32 cellular contexts compared by ENCODE assay signal in the genomic region with DNA sequence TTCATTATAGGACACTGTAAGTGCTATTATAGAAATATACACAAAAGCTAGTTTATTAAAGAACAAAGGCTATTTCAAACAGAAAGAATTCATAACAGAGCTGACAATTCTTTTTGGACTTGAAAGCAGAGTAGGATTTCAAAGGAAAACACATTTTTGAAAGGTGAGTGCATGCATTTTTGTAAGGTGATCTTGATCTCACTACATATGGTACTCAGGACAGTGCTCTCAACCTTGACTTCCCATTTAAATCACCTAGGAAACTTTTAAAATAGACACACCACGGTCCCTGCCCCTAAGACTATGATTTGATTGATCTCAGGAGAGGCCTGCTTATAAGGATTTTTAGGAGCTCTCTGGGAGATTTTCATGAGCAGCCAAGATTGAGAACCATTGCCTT.
"Had no signal": no experiment of that assay in that cellular context is flagged by ENCODE, and none has a peak within 500 bp of the region (broad histone marks: within the 10 kb centered on the region; RNA-seq: fewer than 3 reads in every experiment).

No MANE protein-coding gene starts in this region.

- H3K9me3 ChIP-seq: MG63, Peyer's patch, SJSA1 had no signal

- H3K9me3 Mint-ChIP-seq: WTC11 had no signal

- H3K27ac ChIP-seq: brain microvascular endothelial cell, cardiac muscle cell, Peyer's patch, RWPE1, SJSA1 had no signal

- H3K27me3 Mint-ChIP-seq: activated naive CD8-positive, alpha-beta T cell; activated T-cell treated with anti-CD3 and anti-CD28 coated beads, Interleukin-2, amount 50 U/mL, for 24 hours; IgD-negative memory B cell had no signal

- H3K4me3 ChIP-seq: cardiac muscle cell, MG63, Peyer's patch, SJSA1 had no signal

- H3K36me3 Mint-ChIP-seq: activated naive CD8-positive, alpha-beta T cell; IgD-negative memory B cell; WTC11 had no signal

- H3K4me1 ChIP-seq: Peyer's patch, SJSA1 had no signal

- DNase-seq: activated CD4-positive, alpha-beta T cell treated with anti-CD3 and anti-CD28 coated beads for 48 hours; activated CD4-positive, alpha-beta T cell treated with anti-CD3 and anti-CD28 coated beads, Interleukin-2, amount 50 U/mL, for 4 hours; activated CD4-positive, CD25-positive, alpha-beta regulatory T cell treated with anti-CD3 and anti-CD28 coated beads, Interleukin-2, amount 50 U/mL, for 72 hours; activated CD8-positive, alpha-beta T cell treated with anti-CD3 and anti-CD28 coated beads, Interleukin-2, amount 10 ng/mL, durations not matched to agents 7 days and 5 days; activated gamma-delta T cell; activated naive CD4-positive, alpha-beta T cell treated with anti-CD3 and anti-CD28 coated beads for 36 hours; activated T-cell treated with anti-CD3 and anti-CD28 coated beads, Interleukin-2, amount 50 U/mL, for 24 hours; amygdala; brain microvascular endothelial cell; KG1; MG63; NCI-H1105; NCI-H1436; NCI-H1694 treated with DMSO at 0.1 percent for 48 hours; NCI-H2029 treated with DMSO at 0.1 percent for 48 hours; NCI-H2171; NCI-H2227 treated with DMSO at 0.1 percent for 48 hours; NCI-H446 treated with DMSO at 0.1 percent for 48 hours; NCI-H526; NCI-H774; NK-92 treated with Interleukin-12 subunit alpha and Interleukin-12 subunit beta, amount 100 ng/mL, for 24 hours; Peyer's patch; SHP77; SW 1271; T-helper 9 cell had no signal

- H3K27ac Mint-ChIP-seq: activated CD8-positive, alpha-beta T cell treated with anti-CD3 and anti-CD28 coated beads, Interleukin-2, amount 10 ng/mL, durations not matched to agents 7 days and 5 days; activated naive CD4-positive, alpha-beta T cell treated with anti-CD3 and anti-CD28 coated beads for 36 hours; activated naive CD8-positive, alpha-beta T cell; activated T-cell treated with anti-CD3 and anti-CD28 coated beads, Interleukin-2, amount 50 U/mL, for 24 hours; IgD-negative memory B cell; T-helper 1 cell treated with Interleukin-12 subunit alpha and Interleukin-12 subunit beta and Interleukin-4 antibody, amounts not matched to agents 30 μg/mL and 1 μg/mL, for 36 hours; WTC11 had no signal

- H3K4me1 Mint-ChIP-seq: IgD-negative memory B cell, WTC11 had no signal

- H3K4me3 Mint-ChIP-seq: activated CD8-positive, alpha-beta T cell treated with anti-CD3 and anti-CD28 coated beads, Interleukin-2, amount 10 ng/mL, durations not matched to agents 7 days and 5 days; activated naive CD4-positive, alpha-beta T cell treated with anti-CD3 and anti-CD28 coated beads for 36 hours; activated naive CD8-positive, alpha-beta T cell; activated T-cell treated with anti-CD3 and anti-CD28 coated beads, Interleukin-2, amount 50 U/mL, for 24 hours; IgD-negative memory B cell; T-helper 1 cell treated with Interleukin-12 subunit alpha and Interleukin-12 subunit beta and Interleukin-4 antibody, amounts not matched to agents 30 μg/mL and 1 μg/mL, for 36 hours; WTC11 had no signal

- H3K36me3 ChIP-seq: brain microvascular endothelial cell, cardiac muscle cell, MG63, Peyer's patch, SJSA1 had no signal

- H3K27me3 ChIP-seq: brain microvascular endothelial cell, cardiac muscle cell, MG63, Peyer's patch, SJSA1 had no signal
